ENCODE assay signal across 16 cellular contexts in the genomic region with DNA sequence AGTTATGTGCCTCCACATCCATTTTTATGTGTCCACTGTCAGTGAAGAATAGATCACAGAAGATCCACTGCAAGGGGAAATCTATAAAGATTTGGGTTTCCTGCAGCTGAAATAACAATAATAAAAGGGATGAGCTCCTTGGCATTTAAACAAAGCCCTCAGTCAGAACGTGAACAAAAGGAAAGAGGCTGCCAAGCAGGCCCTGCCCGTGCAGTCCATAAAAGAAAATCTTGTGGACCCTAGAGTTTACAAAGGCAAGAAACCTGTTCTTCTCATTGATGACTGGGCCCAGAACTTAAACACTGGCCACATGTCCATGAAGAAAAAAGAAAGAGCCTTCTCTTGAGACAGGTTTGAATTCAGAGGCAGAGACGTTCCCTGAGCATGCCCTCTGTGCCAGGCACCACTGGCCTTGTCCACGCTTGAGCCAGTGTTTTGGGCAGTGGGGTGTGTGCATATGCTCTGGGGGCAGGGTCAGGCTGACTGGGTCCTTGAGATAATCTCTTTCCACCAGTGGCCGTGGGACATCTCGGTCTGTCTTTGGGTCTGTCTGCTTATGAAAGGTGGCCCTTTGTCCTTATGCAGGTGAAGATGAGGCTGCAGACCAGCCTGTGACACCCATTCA.
A peak's percentile ranks its signal among the peaks of the same experiment; 100 is the strongest.
DNase-seq lines count a peak whose midpoint lies in the region; ATAC-seq, FAIRE-seq and TF ChIP-seq lines count a peak whose summit lies in the region.
"Had no signal": no experiment of that assay in that cellular context is flagged by ENCODE, and none has a peak within 500 bp of the region (broad histone marks: within the 10 kb centered on the region; RNA-seq: fewer than 3 reads in every experiment).

No MANE protein-coding gene starts in this region.

- no peaks in the 10 kb centered on the region for H3K27me3 ChIP-seq in dorsolateral prefrontal cortex
- no peaks in the 10 kb centered on the region for H3K27me3 ChIP-seq in pancreas
- no peaks in the 10 kb centered on the region for H3K27me3 ChIP-seq in sigmoid colon

- TF ChIP-seq EP300 in sigmoid colon (IDR thresholded peaks at IDR 0.05): no peak

- peak in 1 of 10 donors; percentile 25 for DNase-seq in dorsolateral prefrontal cortex
- no peak for DNase-seq in pancreas
- no peak for DNase-seq in foreskin fibroblast
- no peak for DNase-seq in HK-2 (ENCODE audit: unreplicated experiment)
- DNase-seq in sigmoid colon: no peak
- no peak for DNase-seq in activated CD8-positive, alpha-beta memory T cell treated with anti-CD3 and anti-CD28 coated beads, Interleukin-2, amount 50 U/mL, for 4 hours
- DNase-seq: NCI-H1105; NCI-H1694; NK-92 treated with Interleukin-12 subunit alpha and Interleukin-12 subunit beta, amount 100 ng/mL, for 24 hours; Right ventricle myocardium superior had no signal

- no peak for ATAC-seq in pancreas
- ATAC-seq: HCT116, K562 had no signal

- FAIRE-seq in pancreas (lab: Jason Lieb, UNC): no peak
- FAIRE-seq: G401.6, K562, RCC 7860 had no signal

- H3K36me3 ChIP-seq in pancreas: no peaks in the 10 kb centered on the region
- H3K36me3 ChIP-seq in sigmoid colon: no peaks in the 10 kb centered on the region

- intact Hi-C loops in dorsolateral prefrontal cortex (cut with DNase I): loop anchor here (2.0 to 10.0 kb wide), 7 partner anchors 109 to 261 kb away; no protein-coding TSS in a partner anchor
- intact Hi-C loops in pancreas (cut with DNase I): no loop called here
- intact Hi-C loops in sigmoid colon (cut with DNase I): no loop called here

- H3K27ac ChIP-seq in VCaP (peak overlapping the region; percentile 78), dorsolateral prefrontal cortex (peak overlapping the region in 52 of 59 donors; percentile 17 to 92 (median 76)), pancreas (peak overlapping the region; percentile 10 to 70 (median 54)), sigmoid colon (no peak overlapping the region)
- H3K27ac ChIP-seq: C4-2B had no signal

- H3K4me1 ChIP-seq in pancreas: peaks cover 12 to 31% (median 23%) of the 10 kb centered on the region in 3 donors
- H3K4me1 ChIP-seq in sigmoid colon: peaks cover 0 to 15% (median 8%) of the 10 kb centered on the region in 4 donors

- WGBS in pancreas, 2 donors: 47 to 53% methylated on average over 6 of the region's 6 CpGs
- WGBS in sigmoid colon, 2 donors: 42 to 71% methylated on average over 6 of the region's 6 CpGs

- no peak for TF ChIP-seq POLR2A in sigmoid colon (IDR thresholded peaks at IDR 0.05)

- H3K9me3 ChIP-seq in pancreas (no peaks in the 10 kb centered on the region), sigmoid colon (no peaks in the 10 kb centered on the region)

- TF ChIP-seq CTCF in VCaP (conservative IDR thresholded peaks at IDR 0.05) (no peak), dorsolateral prefrontal cortex (IDR thresholded peaks at IDR 0.05 in 54 of 56, conservative IDR thresholded peaks at IDR 0.05 in 2 of 56; ENCODE audit: low read depth in 1 of 56, partially characterized antibody in 56 of 56) (peak in 1 of 56 donors; percentile 9), pancreas (IDR thresholded peaks at IDR 0.05) (no peak), foreskin fibroblast (IDR thresholded peaks at IDR 0.05; ENCODE audit: low read depth, low read length) (no peak), sigmoid colon (IDR thresholded peaks at IDR 0.05) (no peak)

- H3K4me3 ChIP-seq in dorsolateral prefrontal cortex (peak overlapping the region in 4 of 59 donors; percentile 1 to 29 (median 16)), pancreas (no peak overlapping the region), foreskin fibroblast (ENCODE audit: low read depth in 1 of 2, low read length in 2 of 2) (no peak overlapping the region), sigmoid colon (no peak overlapping the region)
- H3K4me3 ChIP-seq: K562 had no signal

Comparison
In these comparisons a context has a peak if more than half of its experiments do, and no peak if none do; other contexts are left out.
1. H3K27ac ChIP-seq: peak in VCaP (single experiment), dorsolateral prefrontal cortex (52 of 59) and pancreas (4 of 4); none in sigmoid colon (0 of 4).
2. intact Hi-C loops: an anchor here in dorsolateral prefrontal cortex (2.0 to 10.0 kb wide); none called in pancreas and sigmoid colon.